ENCODE assay signal across 13 cellular contexts in the genomic region with DNA sequence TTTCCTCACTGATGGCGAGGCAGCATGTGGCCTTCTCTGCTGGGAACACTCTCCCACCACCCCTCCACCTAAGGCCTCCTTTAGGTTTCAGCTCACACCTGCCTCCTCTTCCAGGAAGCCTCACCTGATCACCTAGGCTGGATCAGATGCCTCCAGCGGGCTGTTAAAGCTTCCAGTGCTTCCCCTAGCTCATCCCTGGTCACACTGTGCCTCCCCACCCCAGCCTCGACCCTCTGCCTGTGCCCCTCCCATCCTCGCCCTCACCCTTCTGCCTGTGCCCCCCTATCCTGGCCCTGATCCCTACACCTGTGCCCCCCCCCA. TPM values are rescaled to one million over a fixed set of nuclear protein-coding genes. Genes with fewer than 3 reads are reported as not detected.
"Had no signal": no experiment of that assay in that cellular context is flagged by ENCODE, and none has a peak within 500 bp of the region (broad histone marks: within the 10 kb centered on the region; RNA-seq: fewer than 3 reads in every experiment).

No MANE protein-coding gene starts in this region.

- H3K4me1 ChIP-seq: stomach had no signal

- H3K27me3 Mint-ChIP-seq: activated naive CD4-positive, alpha-beta T cell treated with anti-CD3 and anti-CD28 coated beads, Interleukin-2, amount 50 U/mL, for 24 hours; brain had no signal

- H3K9me3 Mint-ChIP-seq: activated naive CD4-positive, alpha-beta T cell treated with anti-CD3 and anti-CD28 coated beads, Interleukin-2, amount 50 U/mL, for 24 hours; brain had no signal

- H3K27ac Mint-ChIP-seq: activated naive CD4-positive, alpha-beta T cell treated with anti-CD3 and anti-CD28 coated beads, Interleukin-2, amount 50 U/mL, for 24 hours; brain had no signal

- H3K27ac ChIP-seq: ovary, stomach, thoracic aorta had no signal

- H3K9me3 ChIP-seq: ovary, stomach, thoracic aorta had no signal

- ATAC-seq: left ventricle myocardium superior had no signal

- H3K27me3 ChIP-seq: ovary, stomach had no signal

- H3K4me1 Mint-ChIP-seq: brain had no signal

- H3K36me3 ChIP-seq: ovary, stomach, thoracic aorta had no signal

- DNase-seq: activated CD4-positive, alpha-beta T cell treated with anti-CD3 and anti-CD28 coated beads, Interleukin-2, amount 50 U/mL, for 48 hours; amygdala; dermis blood vessel endothelial cell; erythroblast; hippocampal formation; left ventricle myocardium superior; mesendoderm; ovary; stimulated activated CD4-positive, alpha-beta T cell treated with anti-CD3 and anti-CD28 coated beads, Interleukin-4, amount 100 ng/mL, for 1 hour; stomach had no signal

- H3K4me3 ChIP-seq: ovary, stomach, thoracic aorta had no signal

- H3K4me3 Mint-ChIP-seq: activated naive CD4-positive, alpha-beta T cell treated with anti-CD3 and anti-CD28 coated beads, Interleukin-2, amount 50 U/mL, for 24 hours; brain had no signal

RNA-seq across cellular contexts. Expression of gene MAP4K1, which starts 33.8 kb away (rescaled TPM):
- total RNA-seq: dermis blood vessel endothelial cell had no signal
